In the genomic region with DNA sequence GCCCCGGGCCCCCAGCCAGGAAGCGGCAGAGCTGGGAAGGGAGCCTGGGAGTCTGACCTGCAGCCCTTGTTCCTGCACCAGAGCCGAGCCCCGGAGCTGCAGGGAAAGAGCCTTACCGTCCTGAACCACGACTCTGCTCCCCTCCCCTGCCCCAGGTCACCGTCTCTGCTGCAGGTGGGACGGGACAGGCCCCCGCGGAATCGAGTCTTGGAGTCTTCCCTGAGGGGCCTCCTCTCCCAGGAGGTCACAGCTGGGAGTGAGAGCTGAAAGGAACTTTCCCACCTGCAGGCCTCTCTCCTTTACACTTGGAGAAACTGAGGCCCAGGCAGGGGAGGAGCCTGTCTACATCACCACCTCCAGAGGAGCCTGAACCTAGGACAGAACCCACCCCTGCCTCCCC, we compare ENCODE assay signal across 10 cellular contexts. TPM values are rescaled to one million over a fixed set of nuclear protein-coding genes. Genes with fewer than 3 reads are reported as not detected.
"Had no signal": no experiment of that assay in that cellular context is flagged by ENCODE, and none has a peak within 500 bp of the region (broad histone marks: within the 10 kb centered on the region; RNA-seq: fewer than 3 reads in every experiment).

No MANE protein-coding gene starts in this region.

RNA-seq across cellular contexts. Expression of gene LILRB2, which starts 3.8 kb away (rescaled TPM):
- total RNA-seq: activated CD4-positive, alpha-beta memory T cell treated with anti-CD3 and anti-CD28 coated beads for 36 hours; activated CD4-positive, alpha-beta T cell treated with anti-CD3 and anti-CD28 coated beads, Interleukin-2, amount 10 ng/mL, durations not matched to agents 24 days and 14 days; activated CD8-positive, alpha-beta memory T cell treated with anti-CD3 and anti-CD28 coated beads for 36 hours; activated CD8-positive, alpha-beta T cell treated with anti-CD3 and anti-CD28 coated beads for 36 hours; activated T-helper 2 cell treated with anti-CD3 and anti-CD28 coated beads, Interferon-gamma antibody, Interleukin-2, Interleukin-4, amounts not matched to agents 10 μg/mL and 5 μg/mL and 100 μg/mL, durations not matched to agents 14 hours and 24 hours and 36 hours; bronchial epithelial cell; cardiac muscle cell had no signal
- polyA plus RNA-seq: cardiac muscle cell had no signal

RNA-seq across cellular contexts. Expression of gene LILRB5, which starts 20.0 kb away (rescaled TPM):
- total RNA-seq: activated CD4-positive, alpha-beta memory T cell treated with anti-CD3 and anti-CD28 coated beads for 36 hours; activated CD4-positive, alpha-beta T cell treated with anti-CD3 and anti-CD28 coated beads, Interleukin-2, amount 10 ng/mL, durations not matched to agents 24 days and 14 days; activated CD8-positive, alpha-beta memory T cell treated with anti-CD3 and anti-CD28 coated beads for 36 hours; activated CD8-positive, alpha-beta T cell treated with anti-CD3 and anti-CD28 coated beads for 36 hours; bronchial epithelial cell; cardiac muscle cell had no signal
- polyA plus RNA-seq: cardiac muscle cell had no signal

RNA-seq across cellular contexts. Expression of gene LILRA6, which starts 34.5 kb away (rescaled TPM):
- total RNA-seq: activated B cell treated with CpG ODN at 0.5 μM for 24 hours; activated CD8-positive, alpha-beta memory T cell treated with anti-CD3 and anti-CD28 coated beads for 36 hours; activated CD8-positive, alpha-beta T cell treated with anti-CD3 and anti-CD28 coated beads for 36 hours; activated T-helper 2 cell treated with anti-CD3 and anti-CD28 coated beads, Interferon-gamma antibody, Interleukin-2, Interleukin-4, amounts not matched to agents 10 μg/mL and 5 μg/mL and 100 μg/mL, durations not matched to agents 14 hours and 24 hours and 36 hours; bronchial epithelial cell had no signal

RNA-seq across cellular contexts. Expression of gene LILRA5, which starts 35.9 kb away (rescaled TPM):
- total RNA-seq: activated CD4-positive, alpha-beta memory T cell treated with anti-CD3 and anti-CD28 coated beads for 36 hours; activated CD4-positive, alpha-beta T cell treated with anti-CD3 and anti-CD28 coated beads, Interleukin-2, amount 10 ng/mL, durations not matched to agents 24 days and 14 days; activated CD8-positive, alpha-beta memory T cell treated with anti-CD3 and anti-CD28 coated beads for 36 hours; activated CD8-positive, alpha-beta T cell treated with anti-CD3 and anti-CD28 coated beads for 36 hours; activated naive CD8-positive, alpha-beta T cell treated with anti-CD3 and anti-CD28 coated beads, Interleukin-2, amount 10 ng/mL, durations not matched to agents 7 days and 5 days; activated T-helper 2 cell treated with anti-CD3 and anti-CD28 coated beads, Interferon-gamma antibody, Interleukin-2, Interleukin-4, amounts not matched to agents 10 μg/mL and 5 μg/mL and 100 μg/mL, durations not matched to agents 14 hours and 24 hours and 36 hours; ascending aorta; bronchial epithelial cell; cardiac muscle cell had no signal
- polyA plus RNA-seq: cardiac muscle cell had no signal

RNA-seq across cellular contexts. Expression of gene LILRB3, which starts 54.3 kb away (rescaled TPM):
- total RNA-seq: activated CD8-positive, alpha-beta memory T cell treated with anti-CD3 and anti-CD28 coated beads for 36 hours; activated CD8-positive, alpha-beta T cell treated with anti-CD3 and anti-CD28 coated beads for 36 hours; bronchial epithelial cell had no signal
